ENCODE assay signal across 8 cellular contexts in genomic region chr12:126789963-126790362, GRCh38.
"Had no signal": no experiment of that assay in that cellular context is flagged by ENCODE, and none has a peak within 500 bp of the region (broad histone marks: within the 10 kb centered on the region; RNA-seq: fewer than 3 reads in every experiment).

No MANE protein-coding gene starts in this region.

- H3K4me3 ChIP-seq: K562 had no signal

- H3K27ac ChIP-seq: HL-60 had no signal

- H3K9me3 Mint-ChIP-seq: IgD-negative memory B cell had no signal

- FAIRE-seq: HepG2, HTR-8/SVneo, K562 had no signal

- DNase-seq: IMR-90, KBM-7, KG1 had no signal

- H3K27me3 Mint-ChIP-seq: IgD-negative memory B cell had no signal

- H3K4me3 Mint-ChIP-seq: IgD-negative memory B cell had no signal

- H3K36me3 Mint-ChIP-seq: IgD-negative memory B cell had no signal

- H3K27ac Mint-ChIP-seq: IgD-negative memory B cell had no signal

- ATAC-seq: HepG2, K562 had no signal
